ENCODE assay signal across 9 cellular contexts in the genomic region with DNA sequence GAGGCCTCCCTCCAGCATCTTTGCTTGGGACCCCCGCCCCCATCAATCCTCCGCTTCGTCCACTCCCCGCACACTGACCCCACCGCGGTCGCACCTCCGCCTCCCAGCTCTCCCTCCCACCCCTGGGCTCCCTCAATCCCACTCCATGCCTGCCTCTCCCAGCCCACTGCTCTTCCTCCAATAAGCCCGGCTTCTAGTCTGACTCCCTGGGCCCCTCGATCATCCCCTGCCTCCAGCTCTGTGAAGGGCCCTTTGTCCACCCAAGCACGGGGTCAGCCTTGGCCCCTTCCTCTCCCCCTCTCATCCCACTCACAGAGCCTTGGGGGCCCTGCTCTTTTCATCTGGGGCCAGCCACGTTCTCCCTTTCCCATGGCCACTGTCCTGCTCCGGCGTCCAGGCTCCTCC. TPM values are rescaled to one million over a fixed set of nuclear protein-coding genes. Genes with fewer than 3 reads are reported as not detected.
DNase-seq lines count a peak whose midpoint lies in the region; ATAC-seq and TF ChIP-seq lines count a peak whose summit lies in the region.
"Had no signal": no experiment of that assay in that cellular context is flagged by ENCODE, and none has a peak within 500 bp of the region (broad histone marks: within the 10 kb centered on the region; RNA-seq: fewer than 3 reads in every experiment).

No MANE protein-coding gene starts in this region.

- TF ChIP-seq CTCF in GM13977 (IDR thresholded peaks at IDR 0.05; ENCODE audit: extremely low read depth, insufficient read depth, missing control alignments): no peak
- no peak for TF ChIP-seq CTCF in WERI-Rb-1 (IDR thresholded peaks at IDR 0.05; ENCODE audit: low read depth, low read length)
- TF ChIP-seq CTCF in glutamatergic neuron (IDR thresholded peaks at IDR 0.05; ENCODE audit: partially characterized antibody, unreplicated experiment): no peak
- no peak for TF ChIP-seq CTCF in gastrocnemius medialis (IDR thresholded peaks at IDR 0.05 in 4 of 5, conservative IDR thresholded peaks at IDR 0.05 in 1 of 5)

- peak overlapping the region; percentile 14 for H3K4me3 Mint-ChIP-seq in glutamatergic neuron (ENCODE audit: unreplicated experiment)

- H3K9me3 ChIP-seq in WERI-Rb-1 (ENCODE audit: severe bottlenecking) (no peaks in the 10 kb centered on the region), gastrocnemius medialis (no peaks in the 10 kb centered on the region)

- no peaks in the 10 kb centered on the region for H3K36me3 Mint-ChIP-seq in glutamatergic neuron (ENCODE audit: unreplicated experiment)

- in situ Hi-C loops in GM13977 (cut with MboI; ENCODE audit: low pct_unique_long_range_greater_than_20kb, low sequenced_read_pairs, unreplicated experiment) (no loop called here), gastrocnemius medialis (cut with MboI; ENCODE audit: low sequenced_read_pairs in 4 of 4) (no loop called here)

- DNase-seq in GM13977 (ENCODE audit: low spot score) (peak; percentile 27), WERI-Rb-1 (no peak), glutamatergic neuron (no peak), gastrocnemius medialis (no peak), nucleus accumbens (lab: John Stamatoyannopoulos, UW) (no peak), COLO668 (lab: John Stamatoyannopoulos, UW; ENCODE audit: unreplicated experiment) (no peak), hypothalamus (lab: John Stamatoyannopoulos, UW) (no peak)

- H3K36me3 ChIP-seq in WERI-Rb-1 (no peaks in the 10 kb centered on the region), gastrocnemius medialis (no peaks in the 10 kb centered on the region)

- no peaks in the 10 kb centered on the region for H3K4me1 Mint-ChIP-seq in glutamatergic neuron (ENCODE audit: low read depth, unreplicated experiment)

- intact Hi-C loops in gastrocnemius medialis (cut with DNase I; ENCODE audit: low total_unique reads): loop anchor here (2.0 kb wide), 1 partner anchor 56 kb away; the partner anchor contains the start of gene SRSF4

- H3K27me3 ChIP-seq in WERI-Rb-1 (ENCODE audit: insufficient read depth, low read depth, severe bottlenecking) (peaks cover 25% of the 10 kb centered on the region), gastrocnemius medialis (peaks cover 30 to 46% (median 33%) of the 10 kb centered on the region in 3 donors)

- TF ChIP-seq POLR2A in gastrocnemius medialis (IDR thresholded peaks at IDR 0.05): no peak

- H3K4me1 ChIP-seq in gastrocnemius medialis: peaks cover 0 to 22% of the 10 kb centered on the region in 2 donors

- ATAC-seq in gastrocnemius medialis (no peak), HG03159 (IDR thresholded peaks at IDR 0.05; ENCODE audit: unreplicated experiment) (no peak)

- H3K27ac ChIP-seq in WERI-Rb-1 (no peak overlapping the region), gastrocnemius medialis (peak overlapping the region; percentile 71 to 82 (median 78))
- H3K27ac ChIP-seq: HL-60 had no signal

- H3K4me3 ChIP-seq in WERI-Rb-1 (ENCODE audit: low read depth, low read length) (peak overlapping the region; percentile 70), gastrocnemius medialis (peak overlapping the region; percentile 55 to 80 (median 62))

- H3K27ac Mint-ChIP-seq in glutamatergic neuron (ENCODE audit: unreplicated experiment): no peak overlapping the region

- peaks cover 2% of the 10 kb centered on the region for H3K9me3 Mint-ChIP-seq in glutamatergic neuron (ENCODE audit: unreplicated experiment)

- peaks cover 3% of the 10 kb centered on the region for H3K27me3 Mint-ChIP-seq in glutamatergic neuron (ENCODE audit: unreplicated experiment)

RNA-seq across cellular contexts. Expression of gene TMEM200B, which starts 1.5 kb away (rescaled TPM):
- total RNA-seq in glutamatergic neuron (ENCODE audit: unreplicated experiment) (5.8 TPM), gastrocnemius medialis (1 to 10 TPM in 3 of 4 donors, under 1 TPM in 1; 0.92 to 3.3 (median 1.6) TPM)

RNA-seq across cellular contexts. Expression of gene SRSF4, which starts 56.5 kb away (rescaled TPM):
- total RNA-seq in glutamatergic neuron (ENCODE audit: unreplicated experiment): 69.0 TPM
- total RNA-seq in gastrocnemius medialis: 10 to 100 TPM; 42.4 to 72.5 (median 65.4) TPM
